ENCODE assay signal across 24 cellular contexts in genomic region chr7:151120896-151121295, GRCh38. TPM values are rescaled to one million over a fixed set of nuclear protein-coding genes. Genes with fewer than 3 reads are reported as not detected.
DNase-seq lines count a peak whose midpoint lies in the region; ATAC-seq and TF ChIP-seq lines count a peak whose summit lies in the region.
"Had no signal": no experiment of that assay in that cellular context is flagged by ENCODE, and none has a peak within 500 bp of the region (broad histone marks: within the 10 kb centered on the region; RNA-seq: fewer than 3 reads in every experiment).

No MANE protein-coding gene starts in this region.

- H3K27ac ChIP-seq in HEK293 (ENCODE audit: extremely low read depth, low read depth, low read length) (no peak overlapping the region), upper lobe of right lung (no peak overlapping the region)
- H3K27ac ChIP-seq: GM23248 had no signal

- intact Hi-C loops in upper lobe of right lung (cut with DNase I): no loop called here

- peak overlapping the region; percentile 62 for H3K4me3 Mint-ChIP-seq in endothelial cell (ENCODE audit: unreplicated experiment)
- no peak overlapping the region for H3K4me3 Mint-ChIP-seq in stimulated activated effector memory CD8-positive, alpha-beta T cell treated with anti-CD3 and anti-CD28 coated beads, Interleukin-12 subunit alpha, Interleukin-12 subunit beta, amount 100 ng/mL, for 72 hours
- no peak overlapping the region for H3K4me3 Mint-ChIP-seq in activated naive CD8-positive, alpha-beta T cell treated with anti-CD3 and anti-CD28 coated beads, Interleukin-2, amount 50 U/mL, for 24 hours
- H3K4me3 Mint-ChIP-seq: CD4-positive, alpha-beta T cell had no signal

- H3K4me3 ChIP-seq in HEK293 (ENCODE audit: low read depth, low read length) (no peak overlapping the region), upper lobe of right lung (no peak overlapping the region)
- H3K4me3 ChIP-seq: GM23248, HAP-1, MG63 had no signal

- peaks cover 52% of the 10 kb centered on the region for H3K36me3 Mint-ChIP-seq in endothelial cell (ENCODE audit: low read depth, unreplicated experiment)
- peaks cover 22% of the 10 kb centered on the region for H3K36me3 Mint-ChIP-seq in stimulated activated effector memory CD8-positive, alpha-beta T cell treated with anti-CD3 and anti-CD28 coated beads, Interleukin-12 subunit alpha, Interleukin-12 subunit beta, amount 100 ng/mL, for 72 hours
- peaks cover 5% of the 10 kb centered on the region for H3K36me3 Mint-ChIP-seq in activated naive CD8-positive, alpha-beta T cell treated with anti-CD3 and anti-CD28 coated beads, Interleukin-2, amount 50 U/mL, for 24 hours (ENCODE audit: low read depth)

- peaks cover 0 to 96% of the 10 kb centered on the region in 2 experiments; a peak in 1 of 3 replicates for H3K36me3 ChIP-seq in HEK293 (ENCODE audit: control insufficient read depth in 2 of 2, insufficient read depth in 1 of 2, low read length in 2 of 2)
- peaks cover 77% of the 10 kb centered on the region for H3K36me3 ChIP-seq in upper lobe of right lung

- TF ChIP-seq CTCF in HEK293 (tag by site-specific recombination; IDR thresholded peaks at IDR 0.05) (no peak), endothelial cell (IDR thresholded peaks at IDR 0.05; ENCODE audit: unreplicated experiment) (no peak), upper lobe of right lung (IDR thresholded peaks at IDR 0.05) (no peak)

- ATAC-seq in stimulated activated effector memory CD8-positive, alpha-beta T cell treated with anti-CD3 and anti-CD28 coated beads, Interleukin-12 subunit alpha, Interleukin-12 subunit beta, amount 100 ng/mL, for 72 hours: no peak
- no peak for ATAC-seq in upper lobe of right lung
- no peak for ATAC-seq in HG02798 (IDR thresholded peaks at IDR 0.05; ENCODE audit: poor library complexity, unreplicated experiment)
- no peak for ATAC-seq in activated naive CD8-positive, alpha-beta T cell treated with anti-CD3 and anti-CD28 coated beads, Interleukin-2, amount 50 U/mL, for 24 hours
- no peak for ATAC-seq in HG02884 (IDR thresholded peaks at IDR 0.05; ENCODE audit: unreplicated experiment)
- ATAC-seq: SK-N-SH treated with all-trans-retinoic acid at 6 μM for 48 hours had no signal

- H3K27me3 ChIP-seq in upper lobe of right lung: no peaks in the 10 kb centered on the region
- H3K27me3 ChIP-seq: MG63 had no signal

- peaks cover 19% of the 10 kb centered on the region for H3K4me1 Mint-ChIP-seq in endothelial cell (ENCODE audit: unreplicated experiment)
- H3K4me1 Mint-ChIP-seq in stimulated activated effector memory CD8-positive, alpha-beta T cell treated with anti-CD3 and anti-CD28 coated beads, Interleukin-12 subunit alpha, Interleukin-12 subunit beta, amount 100 ng/mL, for 72 hours: peaks cover 48% of the 10 kb centered on the region
- no peaks in the 10 kb centered on the region for H3K4me1 Mint-ChIP-seq in activated naive CD8-positive, alpha-beta T cell treated with anti-CD3 and anti-CD28 coated beads, Interleukin-2, amount 50 U/mL, for 24 hours

- peaks cover 27% of the 10 kb centered on the region for H3K27me3 Mint-ChIP-seq in endothelial cell (ENCODE audit: unreplicated experiment)
- peaks cover under 1% of the 10 kb centered on the region for H3K27me3 Mint-ChIP-seq in activated naive CD8-positive, alpha-beta T cell treated with anti-CD3 and anti-CD28 coated beads, Interleukin-2, amount 50 U/mL, for 24 hours

- POLR2A ChIA-PET in HEK293 (lab: Yijun Ruan, JAX): no interaction called here

- CTCF ChIA-PET in HEK293 (lab: Yijun Ruan, JAX): interaction anchor here (0.6 to 1.5 kb wide), 4 partner anchors 9 to 103 kb away, joined by 3 to 4 read pairs (median 4); no protein-coding TSS in a partner anchor

- no peak for DNase-seq in endothelial cell (ENCODE audit: low spot score)
- DNase-seq in medulla oblongata (ENCODE audit: extremely low spot score): peak; percentile 67
- DNase-seq in stimulated activated effector memory CD8-positive, alpha-beta T cell treated with anti-CD3 and anti-CD28 coated beads, Interleukin-12 subunit alpha, Interleukin-12 subunit beta, amount 100 ng/mL, for 72 hours (ENCODE audit: low spot score in 2 of 2): no peak
- DNase-seq in upper lobe of right lung: no peak
- DNase-seq in activated naive CD8-positive, alpha-beta T cell treated with anti-CD3 and anti-CD28 coated beads, Interleukin-2, amount 50 U/mL, for 24 hours: no peak
- DNase-seq: Caco-2; CD4-positive, alpha-beta T cell; DMS 273 treated with DMSO at 0.1 percent for 48 hours; GM23248; Kasumi-1; MG63; NCI-H1417; NCI-H1930; NCI-H2227 treated with DMSO at 0.1 percent for 48 hours; NCI-H510A treated with DMSO at 0.1 percent for 48 hours; NCI-H748 treated with DMSO at 0.1 percent for 48 hours; NK-92 treated with Interleukin-12 subunit alpha and Interleukin-12 subunit beta, amount 100 ng/mL, for 24 hours had no signal

- no peaks in the 10 kb centered on the region for H3K9me3 ChIP-seq in HEK293 (ENCODE audit: control insufficient read depth, insufficient read depth, low read depth, low read length)
- H3K9me3 ChIP-seq in upper lobe of right lung: no peaks in the 10 kb centered on the region
- H3K9me3 ChIP-seq: Caco-2, HAP-1, MG63 had no signal

- no peak overlapping the region for H3K27ac Mint-ChIP-seq in endothelial cell (ENCODE audit: unreplicated experiment)
- peak overlapping the region; percentile 14 for H3K27ac Mint-ChIP-seq in stimulated activated effector memory CD8-positive, alpha-beta T cell treated with anti-CD3 and anti-CD28 coated beads, Interleukin-12 subunit alpha, Interleukin-12 subunit beta, amount 100 ng/mL, for 72 hours
- no peak overlapping the region for H3K27ac Mint-ChIP-seq in activated naive CD8-positive, alpha-beta T cell treated with anti-CD3 and anti-CD28 coated beads, Interleukin-2, amount 50 U/mL, for 24 hours
- H3K27ac Mint-ChIP-seq: CD4-positive, alpha-beta T cell had no signal

- no peaks in the 10 kb centered on the region for H3K4me1 ChIP-seq in HEK293 (ENCODE audit: control insufficient read depth, insufficient read depth, low read length)
- H3K4me1 ChIP-seq in upper lobe of right lung: no peaks in the 10 kb centered on the region
- H3K4me1 ChIP-seq: HAP-1 had no signal

- H3K9me3 Mint-ChIP-seq in endothelial cell (ENCODE audit: unreplicated experiment): no peaks in the 10 kb centered on the region
- no peaks in the 10 kb centered on the region for H3K9me3 Mint-ChIP-seq in stimulated activated effector memory CD8-positive, alpha-beta T cell treated with anti-CD3 and anti-CD28 coated beads, Interleukin-12 subunit alpha, Interleukin-12 subunit beta, amount 100 ng/mL, for 72 hours
- no peaks in the 10 kb centered on the region for H3K9me3 Mint-ChIP-seq in activated naive CD8-positive, alpha-beta T cell treated with anti-CD3 and anti-CD28 coated beads, Interleukin-2, amount 50 U/mL, for 24 hours
- H3K9me3 Mint-ChIP-seq: CD4-positive, alpha-beta T cell had no signal

TF ChIP-seq in HEK293, 187 proteins besides CTCF, POLR2A, EP300 and RAD21:
- no peak for TF ChIP-seq ZNF148 (tag by site-specific recombination; IDR thresholded peaks at IDR 0.05; ENCODE audit: borderline replicate concordance)
- TF ChIP-seq GLI4 (tag by site-specific recombination; IDR thresholded peaks at IDR 0.05): no peak
- no peak for TF ChIP-seq SP3 (tag by site-specific recombination; IDR thresholded peaks at IDR 0.05)
- no peak for TF ChIP-seq ZNF580 (tag by site-specific recombination; IDR thresholded peaks at IDR 0.05)
- no peak for TF ChIP-seq ZNF768 (tag by site-specific recombination; IDR thresholded peaks at IDR 0.05)
- peak; percentile 60 for TF ChIP-seq ZNF600 (tag by site-specific recombination; IDR thresholded peaks at IDR 0.05)
- no peak for TF ChIP-seq ZNF19 (tag by site-specific recombination; IDR thresholded peaks at IDR 0.05; ENCODE audit: low read depth)
- no peak for TF ChIP-seq ZNF544 (tag by site-specific recombination; IDR thresholded peaks at IDR 0.05)

RNA-seq across cellular contexts. Expression of gene AGAP3, which starts 34.6 kb away (rescaled TPM):
- total RNA-seq in endothelial cell (ENCODE audit: unreplicated experiment) (206 TPM), upper lobe of right lung (152 TPM)

RNA-seq across cellular contexts. Expression of gene TMUB1, which starts 37.6 kb away (rescaled TPM):
- total RNA-seq in endothelial cell (ENCODE audit: unreplicated experiment) (40.8 TPM), upper lobe of right lung (36.3 TPM)

RNA-seq across cellular contexts. Expression of gene FASTK, which starts 40.3 kb away (rescaled TPM):
- total RNA-seq in endothelial cell (ENCODE audit: unreplicated experiment) (68.0 TPM), upper lobe of right lung (54.2 TPM)

RNA-seq across cellular contexts. Expression of gene GBX1, which starts 46.6 kb away (rescaled TPM):
- total RNA-seq in endothelial cell (ENCODE audit: unreplicated experiment) (13.8 TPM), upper lobe of right lung (not detected)
- total RNA-seq: A673; Caco-2; CD4-positive, alpha-beta T cell; G401; GM23248 had no signal
